ENCODE assay signal across 8 cellular contexts in genomic region chr16:89093602-89094251, GRCh38. TPM values are rescaled to one million over a fixed set of nuclear protein-coding genes. Genes with fewer than 3 reads are reported as not detected.
DNase-seq lines count a peak whose midpoint lies in the region; ATAC-seq and TF ChIP-seq lines count a peak whose summit lies in the region.

Gene ACSF3, plus strand, starts transcription at chr16:89093852. Its CDS starts 6,830 bp downstream, at chr16:89100682.

- no peak for TF ChIP-seq EP300 in gastroesophageal sphincter (IDR thresholded peaks at IDR 0.05)

- H3K4me3 ChIP-seq in GM08714 (ENCODE audit: low read length) (peak within 1 kb of the TSS; percentile 86), SJCRH30 (peak within 1 kb of the TSS; percentile 75), gastroesophageal sphincter (peak within 1 kb of the TSS; percentile 73 to 88)

- H3K27me3 ChIP-seq in SJCRH30 (no peaks in the 10 kb centered on the region), gastroesophageal sphincter (peaks cover 33% of the 10 kb centered on the region)

- H3K9me3 ChIP-seq in SJCRH30 (replicated peaks): no peaks in the 10 kb centered on the region
- no peaks in the 10 kb centered on the region for H3K9me3 ChIP-seq in gastroesophageal sphincter

- H3K36me3 ChIP-seq in SJCRH30 (no peaks in the 10 kb centered on the region), gastroesophageal sphincter (peaks cover 0 to 11% of the 10 kb centered on the region in 2 donors)

- H3K4me1 ChIP-seq in SJCRH30 (peaks cover 11% of the 10 kb centered on the region; the same call in 1 of the 2 replicates), gastroesophageal sphincter (peaks cover 0 to 54% (median 20%) of the 10 kb centered on the region in 3 donors)

- peak; percentile 30 to 57 for TF ChIP-seq POLR2A in gastroesophageal sphincter (IDR thresholded peaks at IDR 0.05)

- H3K27ac ChIP-seq in SJCRH30: no peak within 1 kb of the TSS
- peak within 1 kb of the TSS in 3 of 4 donors; percentile 72 to 80 (median 76) for H3K27ac ChIP-seq in gastroesophageal sphincter

- DNase-seq in SJCRH30 (peak; percentile 38 to 50), nucleus accumbens (lab: John Stamatoyannopoulos, UW) (peak in 43 of 56 donors; percentile 5 to 67 (median 38)), superior temporal gyrus (ENCODE audit: extremely low spot score) (peak; percentile 44)
- peak; percentile 71 for DNase-seq in activated naive CD4-positive, alpha-beta T cell treated with Interleukin-2 at 50 U/mL for 16 hours

- peak; percentile 46 for ATAC-seq in HG02763 (IDR thresholded peaks at IDR 0.05; ENCODE audit: unreplicated experiment)
- peak; percentile 88 for ATAC-seq in gastroesophageal sphincter
- no peak for ATAC-seq in HG02571 (IDR thresholded peaks at IDR 0.05; ENCODE audit: unreplicated experiment)

- 0% methylated on average over 1 of the region's 110 CpGs; no CpG with 5 or more reads in 1 of the 2 donors for WGBS in gastroesophageal sphincter (ENCODE audit: low coverage in 1 of 2), 2 donors

- TF ChIP-seq CTCF in gastroesophageal sphincter (IDR thresholded peaks at IDR 0.05): peak in 1 of 4 experiments; percentile 7

RNA-seq across cellular contexts. Expression of gene ACSF3, which starts in this region (rescaled TPM):
- total RNA-seq in SJCRH30 (2014; rRNA removed; shearing (Covaris generic)): 9.2 and 11.8 TPM in 2 replicates
- 10 to 100 TPM; 14.5 to 33.8 (median 28.8) TPM for total RNA-seq in gastroesophageal sphincter
